25 cellular contexts compared by ENCODE assay signal in genomic region chr4:145885666-145886065, GRCh38.
"Had no signal": no experiment of that assay in that cellular context is flagged by ENCODE, and none has a peak within 500 bp of the region (broad histone marks: within the 10 kb centered on the region; RNA-seq: fewer than 3 reads in every experiment).

No MANE protein-coding gene starts in this region.

- H3K27ac Mint-ChIP-seq: activated CD4-positive, alpha-beta memory T cell treated with anti-CD3 and anti-CD28 coated beads, Interleukin-2, amount 10 ng/mL, durations not matched to agents 7 days and 5 days; activated CD4-positive, alpha-beta T cell treated with anti-CD3 and anti-CD28 coated beads, Interleukin-2, amount 10 ng/mL, durations not matched to agents 7 days and 5 days; activated naive CD4-positive, alpha-beta T cell treated with anti-CD3 and anti-CD28 coated beads, Interleukin-2, amount 50 U/mL, for 72 hours; activated T-helper 17 cell treated with anti-CD3 and anti-CD28 coated beads, Interleukin-2, amount 50 U/mL, for 72 hours had no signal

- H3K4me3 Mint-ChIP-seq: activated CD4-positive, alpha-beta memory T cell treated with anti-CD3 and anti-CD28 coated beads, Interleukin-2, amount 10 ng/mL, durations not matched to agents 7 days and 5 days; activated CD4-positive, alpha-beta T cell treated with anti-CD3 and anti-CD28 coated beads, Interleukin-2, amount 10 ng/mL, durations not matched to agents 7 days and 5 days; activated T-cell treated with anti-CD3 and anti-CD28 coated beads, Interleukin-2, amount 50 U/mL, for 4 hours; activated T-helper 17 cell treated with anti-CD3 and anti-CD28 coated beads, Interleukin-2, amount 50 U/mL, for 72 hours; central memory CD8-positive, alpha-beta T cell; neural crest cell; T-helper 17 cell had no signal

- H3K79me2 ChIP-seq: parathyroid adenoma had no signal

- ATAC-seq: activated naive CD4-positive, alpha-beta T cell treated with anti-CD3 and anti-CD28 coated beads, Interleukin-2, amount 50 U/mL, for 72 hours; activated T-cell treated with anti-CD3 and anti-CD28 coated beads, Interleukin-2, amount 50 U/mL, for 4 hours; activated T-helper 17 cell treated with anti-CD3 and anti-CD28 coated beads, Interleukin-2, amount 50 U/mL, for 72 hours; gastrocnemius medialis; left cardiac atrium; left ventricle myocardium superior; psoas muscle; right cardiac atrium; T-helper 17 cell had no signal

- H3K27me3 ChIP-seq: gastrocnemius medialis, hepatocyte, spleen, upper lobe of left lung had no signal

- H3K27me3 Mint-ChIP-seq: activated CD4-positive, alpha-beta memory T cell treated with anti-CD3 and anti-CD28 coated beads, Interleukin-2, amount 10 ng/mL, durations not matched to agents 7 days and 5 days; activated CD4-positive, alpha-beta T cell treated with anti-CD3 and anti-CD28 coated beads, Interleukin-2, amount 10 ng/mL, durations not matched to agents 7 days and 5 days; activated T-helper 17 cell treated with anti-CD3 and anti-CD28 coated beads, Interleukin-2, amount 50 U/mL, for 72 hours; central memory CD8-positive, alpha-beta T cell; naive B cell; T-helper 17 cell had no signal

- H3K27ac ChIP-seq: hepatocyte, parathyroid adenoma, psoas muscle, spleen, upper lobe of left lung had no signal

- DNase-seq: activated CD4-positive, alpha-beta memory T cell treated with anti-CD3 and anti-CD28 coated beads, Interleukin-2, amount 10 ng/mL, durations not matched to agents 7 days and 5 days; activated CD4-positive, alpha-beta T cell treated with anti-CD3 and anti-CD28 coated beads for 1 hour; activated CD4-positive, alpha-beta T cell treated with anti-CD3 and anti-CD28 coated beads, Interleukin-2, amount 10 ng/mL, durations not matched to agents 7 days and 5 days; activated gamma-delta T cell treated with Interleukin-2 at 50 U/mL for 16 hours; activated T-cell treated with anti-CD3 and anti-CD28 coated beads, Interleukin-2, amount 50 U/mL, for 4 hours; dermis blood vessel endothelial cell; effector CD8-positive, alpha-beta T cell; gastrocnemius medialis; islet precursor cell; left cardiac atrium; left ventricle myocardium superior; naive B cell; psoas muscle; spleen; stimulated activated naive CD4-positive, alpha-beta T cell treated with Interleukin-2 at 50 U/mL for 16 hours; T-helper 17 cell; T1000; upper lobe of left lung had no signal

- H3K36me3 ChIP-seq: gastrocnemius medialis had no signal

- H3K4me3 ChIP-seq: gastrocnemius medialis, hepatocyte, psoas muscle, spleen, upper lobe of left lung had no signal

- H2AFZ ChIP-seq: hepatocyte, parathyroid adenoma had no signal

- H3K36me3 Mint-ChIP-seq: naive B cell had no signal

- H3K4me2 ChIP-seq: hepatocyte had no signal

- H3K4me1 ChIP-seq: parathyroid adenoma had no signal

- H3K4me1 Mint-ChIP-seq: activated CD4-positive, alpha-beta memory T cell treated with anti-CD3 and anti-CD28 coated beads, Interleukin-2, amount 10 ng/mL, durations not matched to agents 7 days and 5 days had no signal

- H3K9me3 ChIP-seq: gastrocnemius medialis, psoas muscle, spleen, upper lobe of left lung had no signal

- H3K9me3 Mint-ChIP-seq: activated CD4-positive, alpha-beta memory T cell treated with anti-CD3 and anti-CD28 coated beads, Interleukin-2, amount 10 ng/mL, durations not matched to agents 7 days and 5 days; activated CD4-positive, alpha-beta T cell treated with anti-CD3 and anti-CD28 coated beads, Interleukin-2, amount 10 ng/mL, durations not matched to agents 7 days and 5 days; activated naive CD4-positive, alpha-beta T cell treated with anti-CD3 and anti-CD28 coated beads, Interleukin-2, amount 50 U/mL, for 72 hours; activated T-cell treated with anti-CD3 and anti-CD28 coated beads, Interleukin-2, amount 50 U/mL, for 4 hours; activated T-helper 17 cell treated with anti-CD3 and anti-CD28 coated beads, Interleukin-2, amount 50 U/mL, for 72 hours; central memory CD8-positive, alpha-beta T cell; naive B cell; neural crest cell had no signal
